ENCODE assay signal across 20 cellular contexts in genomic region chr10:4758256-4758655, GRCh38.
"Had no signal": no experiment of that assay in that cellular context is flagged by ENCODE, and none has a peak within 500 bp of the region (broad histone marks: within the 10 kb centered on the region; RNA-seq: fewer than 3 reads in every experiment).

No MANE protein-coding gene starts in this region.

- H3K9me3 ChIP-seq: ascending aorta, Peyer's patch had no signal

- H3K27ac ChIP-seq: ascending aorta, Peyer's patch had no signal

- H3K36me3 ChIP-seq: ascending aorta, Peyer's patch had no signal

- H3K4me3 ChIP-seq: ascending aorta, Peyer's patch had no signal

- DNase-seq: activated CD4-positive, alpha-beta T cell treated with anti-CD3 and anti-CD28 coated beads for 48 hours; activated CD4-positive, alpha-beta T cell treated with anti-CD3 and anti-CD28 coated beads, Interleukin-2, amount 50 U/mL, for 4 hours; activated CD4-positive, CD25-positive, alpha-beta regulatory T cell treated with anti-CD3 and anti-CD28 coated beads, Interleukin-2, amount 50 U/mL, for 72 hours; activated CD8-positive, alpha-beta memory T cell treated with anti-CD3 and anti-CD28 coated beads, Interleukin-2, amount 50 U/mL, for 48 hours; activated CD8-positive, alpha-beta T cell treated with anti-CD3 and anti-CD28 coated beads, Interleukin-2, amount 10 ng/mL, durations not matched to agents 7 days and 5 days; activated naive CD4-positive, alpha-beta T cell; activated T-cell treated with anti-CD3 and anti-CD28 coated beads, Interleukin-2, amount 50 U/mL, for 1 hour; Kasumi-1; NCI-H1092 treated with DMSO at 0.1 percent for 48 hours; NCI-H1436; NCI-H1694 treated with DMSO at 0.1 percent for 48 hours; NCI-H2029 treated with DMSO at 0.1 percent for 48 hours; NCI-H510A treated with DMSO at 0.1 percent for 48 hours; NCI-H69; NK-92 treated with Interleukin-12 subunit alpha and Interleukin-12 subunit beta, amount 100 ng/mL, for 24 hours; OCI-M1; Peyer's patch; SHP77 treated with DMSO at 0.1 percent for 48 hours had no signal

- ATAC-seq: activated CD8-positive, alpha-beta T cell treated with anti-CD3 and anti-CD28 coated beads, Interleukin-2, amount 10 ng/mL, durations not matched to agents 7 days and 5 days; WTC11 had no signal

- H3K27me3 ChIP-seq: ascending aorta, Peyer's patch had no signal

- H3K4me1 ChIP-seq: ascending aorta, Peyer's patch had no signal
